1 cellular context compared by ENCODE assay signal in the genomic region with DNA sequence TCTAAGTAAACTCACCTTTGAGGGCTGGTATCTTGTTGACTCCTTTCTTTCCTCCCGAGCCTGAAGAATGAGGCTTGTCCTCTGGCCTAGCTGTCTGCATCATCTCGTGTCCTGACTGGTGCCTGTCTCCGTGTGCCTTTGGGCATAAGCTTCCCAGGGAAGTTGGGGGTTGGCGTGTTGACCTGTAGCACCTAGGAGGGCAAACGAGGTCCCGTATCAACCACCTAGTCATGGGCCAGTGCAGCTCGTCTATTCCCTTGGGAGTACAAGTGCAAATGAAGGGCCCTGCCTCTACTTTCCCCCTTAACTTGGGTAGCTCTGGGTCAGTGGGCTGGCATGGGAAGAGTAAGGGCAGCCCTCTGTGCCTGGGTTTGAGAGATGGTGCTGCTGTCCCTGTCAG.
TF ChIP-seq lines count a peak whose summit lies in the region.

No MANE protein-coding gene starts in this region.

TF ChIP-seq in GM12878, 131 proteins besides CTCF, POLR2A, EP300 and RAD21:
- peak; percentile 30 for TF ChIP-seq MEF2B (IDR thresholded peaks at IDR 0.05; ENCODE audit: partially characterized antibody, poor library complexity, severe bottlenecking)
- no peak for TF ChIP-seq SREBF1 (IDR thresholded peaks at IDR 0.05; ENCODE audit: low read length)
- no peak for TF ChIP-seq NR2C2 (IDR thresholded peaks at IDR 0.05; ENCODE audit: borderline replicate concordance, control insufficient read depth, insufficient read length, low read depth)
- no peak for TF ChIP-seq NR2F1 (conservative IDR thresholded peaks at IDR 0.05)
- no peak for TF ChIP-seq HDAC2 (IDR thresholded peaks at IDR 0.05)
